1 cellular context compared by ENCODE assay signal in the genomic region with DNA sequence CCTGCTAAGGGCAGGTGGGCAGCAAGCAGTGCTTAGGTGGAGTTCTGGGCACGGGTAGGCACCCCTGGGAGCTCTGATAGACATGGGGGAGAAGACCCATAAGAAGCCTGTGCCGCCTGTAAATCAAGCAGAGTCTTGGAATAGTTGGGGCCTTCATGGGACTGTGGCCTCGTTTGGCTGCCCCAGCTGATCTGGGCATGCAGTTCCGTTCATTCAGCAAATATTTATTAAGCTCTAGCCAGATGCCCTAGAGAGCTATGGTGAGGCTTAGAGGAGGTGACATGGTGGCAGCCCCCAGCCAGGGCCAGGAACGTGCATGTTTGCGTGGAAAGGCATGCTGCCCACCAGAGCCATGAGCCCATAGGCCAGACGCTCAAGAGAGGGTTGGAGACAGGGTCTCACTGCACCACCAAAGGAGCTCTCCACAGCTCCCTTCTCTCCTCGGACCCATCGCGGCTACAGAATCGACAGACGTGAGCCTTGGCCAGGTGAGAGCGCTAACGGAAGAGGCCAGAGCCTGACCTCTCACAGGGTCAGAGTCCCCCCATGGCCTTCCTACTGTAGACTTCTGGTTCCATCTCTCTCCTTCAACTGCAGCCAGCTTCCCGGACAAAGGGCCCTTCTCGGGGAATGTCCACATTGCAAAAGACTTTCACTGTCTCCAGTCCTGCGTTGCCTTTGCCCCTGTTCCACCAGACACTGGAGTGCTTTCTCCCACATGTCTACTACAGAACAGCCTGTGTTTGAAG.
TF ChIP-seq lines count a peak whose summit lies in the region.

No MANE protein-coding gene starts in this region.

TF ChIP-seq in HepG2, 621 proteins besides CTCF, POLR2A, EP300 and RAD21 (continued from another document and continues in another):
- TF ChIP-seq, protein P1, sequence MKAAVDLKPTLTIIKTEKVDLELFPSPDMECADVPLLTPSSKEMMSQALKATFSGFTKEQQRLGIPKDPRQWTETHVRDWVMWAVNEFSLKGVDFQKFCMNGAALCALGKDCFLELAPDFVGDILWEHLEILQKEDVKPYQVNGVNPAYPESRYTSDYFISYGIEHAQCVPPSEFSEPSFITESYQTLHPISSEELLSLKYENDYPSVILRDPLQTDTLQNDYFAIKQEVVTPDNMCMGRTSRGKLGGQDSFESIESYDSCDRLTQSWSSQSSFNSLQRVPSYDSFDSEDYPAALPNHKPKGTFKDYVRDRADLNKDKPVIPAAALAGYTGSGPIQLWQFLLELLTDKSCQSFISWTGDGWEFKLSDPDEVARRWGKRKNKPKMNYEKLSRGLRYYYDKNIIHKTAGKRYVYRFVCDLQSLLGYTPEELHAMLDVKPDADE (CRISPR knock-in tag; IDR thresholded peaks at IDR 0.05), result no peak
- TF ChIP-seq, protein P2, sequence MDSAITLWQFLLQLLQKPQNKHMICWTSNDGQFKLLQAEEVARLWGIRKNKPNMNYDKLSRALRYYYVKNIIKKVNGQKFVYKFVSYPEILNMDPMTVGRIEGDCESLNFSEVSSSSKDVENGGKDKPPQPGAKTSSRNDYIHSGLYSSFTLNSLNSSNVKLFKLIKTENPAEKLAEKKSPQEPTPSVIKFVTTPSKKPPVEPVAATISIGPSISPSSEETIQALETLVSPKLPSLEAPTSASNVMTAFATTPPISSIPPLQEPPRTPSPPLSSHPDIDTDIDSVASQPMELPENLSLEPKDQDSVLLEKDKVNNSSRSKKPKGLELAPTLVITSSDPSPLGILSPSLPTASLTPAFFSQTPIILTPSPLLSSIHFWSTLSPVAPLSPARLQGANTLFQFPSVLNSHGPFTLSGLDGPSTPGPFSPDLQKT (CRISPR knock-in tag; IDR thresholded peaks at IDR 0.05; ENCODE audit: borderline replicate concordance), result no peak
- TF ChIP-seq GABPA (IDR thresholded peaks at IDR 0.05; ENCODE audit: low read depth, low read length) (no peak), GABPA (CRISPR knock-in tag; IDR thresholded peaks at IDR 0.05; ENCODE audit: low read depth) (peak; percentile 33; the same call in 1 of the 2 replicates), ZNF776 (CRISPR knock-in tag; IDR thresholded peaks at IDR 0.05) (no peak), ZMYM4 (CRISPR knock-in tag; IDR thresholded peaks at IDR 0.05) (no peak), ZNF788 (CRISPR knock-in tag; IDR thresholded peaks at IDR 0.05; ENCODE audit: borderline replicate concordance) (no peak), ZNF674 (CRISPR knock-in tag; IDR thresholded peaks at IDR 0.05; ENCODE audit: low read depth) (no peak), RFXAP (CRISPR knock-in tag; IDR thresholded peaks at IDR 0.05; ENCODE audit: borderline replicate concordance) (no peak), KDM3A (CRISPR knock-in tag; IDR thresholded peaks at IDR 0.05; ENCODE audit: low read depth) (no peak), PITX1 (CRISPR knock-in tag; IDR thresholded peaks at IDR 0.05) (peak; percentile 48; the same call in 1 of the 2 replicates), ZNF816 (CRISPR knock-in tag; IDR thresholded peaks at IDR 0.05; ENCODE audit: borderline replicate concordance) (no peak), FOXK1 (CRISPR knock-in tag; IDR thresholded peaks at IDR 0.05; ENCODE audit: borderline replicate concordance, low read depth) (no peak), SMARCC2 (IDR thresholded peaks at IDR 0.05) (no peak), PRPF4 (IDR thresholded peaks at IDR 0.05; ENCODE audit: low read depth, low read length, poor library complexity, severe bottlenecking) (no peak), NFE2L2 (IDR thresholded peaks at IDR 0.05; ENCODE audit: low read length) (no peak), ZNF207 (IDR thresholded peaks at IDR 0.05; ENCODE audit: borderline replicate concordance) (no peak), YY1 (IDR thresholded peaks at IDR 0.05; ENCODE audit: insufficient read depth, insufficient replicate concordance, low read depth, low read length) (no peak), ZNF530 (CRISPR knock-in tag; IDR thresholded peaks at IDR 0.05; ENCODE audit: low read depth) (no peak), ZNF251 (CRISPR knock-in tag; IDR thresholded peaks at IDR 0.05) (no peak), ZNF780A (CRISPR knock-in tag; IDR thresholded peaks at IDR 0.05) (no peak), RBAK (CRISPR knock-in tag; IDR thresholded peaks at IDR 0.05) (no peak), FLYWCH1 (CRISPR knock-in tag; IDR thresholded peaks at IDR 0.05) (no peak)
- TF ChIP-seq, protein P3, sequence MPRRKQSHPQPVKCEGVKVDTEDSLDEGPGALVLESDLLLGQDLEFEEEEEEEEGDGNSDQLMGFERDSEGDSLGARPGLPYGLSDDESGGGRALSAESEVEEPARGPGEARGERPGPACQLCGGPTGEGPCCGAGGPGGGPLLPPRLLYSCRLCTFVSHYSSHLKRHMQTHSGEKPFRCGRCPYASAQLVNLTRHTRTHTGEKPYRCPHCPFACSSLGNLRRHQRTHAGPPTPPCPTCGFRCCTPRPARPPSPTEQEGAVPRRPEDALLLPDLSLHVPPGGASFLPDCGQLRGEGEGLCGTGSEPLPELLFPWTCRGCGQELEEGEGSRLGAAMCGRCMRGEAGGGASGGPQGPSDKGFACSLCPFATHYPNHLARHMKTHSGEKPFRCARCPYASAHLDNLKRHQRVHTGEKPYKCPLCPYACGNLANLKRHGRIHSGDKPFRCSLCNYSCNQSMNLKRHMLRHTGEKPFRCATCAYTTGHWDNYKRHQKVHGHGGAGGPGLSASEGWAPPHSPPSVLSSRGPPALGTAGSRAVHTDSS (CRISPR knock-in tag; conservative IDR thresholded peaks at IDR 0.05), result no peak
- TF ChIP-seq, protein P4, sequence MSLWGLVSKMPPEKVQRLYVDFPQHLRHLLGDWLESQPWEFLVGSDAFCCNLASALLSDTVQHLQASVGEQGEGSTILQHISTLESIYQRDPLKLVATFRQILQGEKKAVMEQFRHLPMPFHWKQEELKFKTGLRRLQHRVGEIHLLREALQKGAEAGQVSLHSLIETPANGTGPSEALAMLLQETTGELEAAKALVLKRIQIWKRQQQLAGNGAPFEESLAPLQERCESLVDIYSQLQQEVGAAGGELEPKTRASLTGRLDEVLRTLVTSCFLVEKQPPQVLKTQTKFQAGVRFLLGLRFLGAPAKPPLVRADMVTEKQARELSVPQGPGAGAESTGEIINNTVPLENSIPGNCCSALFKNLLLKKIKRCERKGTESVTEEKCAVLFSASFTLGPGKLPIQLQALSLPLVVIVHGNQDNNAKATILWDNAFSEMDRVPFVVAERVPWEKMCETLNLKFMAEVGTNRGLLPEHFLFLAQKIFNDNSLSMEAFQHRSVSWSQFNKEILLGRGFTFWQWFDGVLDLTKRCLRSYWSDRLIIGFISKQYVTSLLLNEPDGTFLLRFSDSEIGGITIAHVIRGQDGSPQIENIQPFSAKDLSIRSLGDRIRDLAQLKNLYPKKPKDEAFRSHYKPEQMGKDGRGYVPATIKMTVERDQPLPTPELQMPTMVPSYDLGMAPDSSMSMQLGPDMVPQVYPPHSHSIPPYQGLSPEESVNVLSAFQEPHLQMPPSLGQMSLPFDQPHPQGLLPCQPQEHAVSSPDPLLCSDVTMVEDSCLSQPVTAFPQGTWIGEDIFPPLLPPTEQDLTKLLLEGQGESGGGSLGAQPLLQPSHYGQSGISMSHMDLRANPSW (CRISPR knock-in tag; IDR thresholded peaks at IDR 0.05; ENCODE audit: borderline replicate concordance), result no peak
- TF ChIP-seq, protein P5, sequence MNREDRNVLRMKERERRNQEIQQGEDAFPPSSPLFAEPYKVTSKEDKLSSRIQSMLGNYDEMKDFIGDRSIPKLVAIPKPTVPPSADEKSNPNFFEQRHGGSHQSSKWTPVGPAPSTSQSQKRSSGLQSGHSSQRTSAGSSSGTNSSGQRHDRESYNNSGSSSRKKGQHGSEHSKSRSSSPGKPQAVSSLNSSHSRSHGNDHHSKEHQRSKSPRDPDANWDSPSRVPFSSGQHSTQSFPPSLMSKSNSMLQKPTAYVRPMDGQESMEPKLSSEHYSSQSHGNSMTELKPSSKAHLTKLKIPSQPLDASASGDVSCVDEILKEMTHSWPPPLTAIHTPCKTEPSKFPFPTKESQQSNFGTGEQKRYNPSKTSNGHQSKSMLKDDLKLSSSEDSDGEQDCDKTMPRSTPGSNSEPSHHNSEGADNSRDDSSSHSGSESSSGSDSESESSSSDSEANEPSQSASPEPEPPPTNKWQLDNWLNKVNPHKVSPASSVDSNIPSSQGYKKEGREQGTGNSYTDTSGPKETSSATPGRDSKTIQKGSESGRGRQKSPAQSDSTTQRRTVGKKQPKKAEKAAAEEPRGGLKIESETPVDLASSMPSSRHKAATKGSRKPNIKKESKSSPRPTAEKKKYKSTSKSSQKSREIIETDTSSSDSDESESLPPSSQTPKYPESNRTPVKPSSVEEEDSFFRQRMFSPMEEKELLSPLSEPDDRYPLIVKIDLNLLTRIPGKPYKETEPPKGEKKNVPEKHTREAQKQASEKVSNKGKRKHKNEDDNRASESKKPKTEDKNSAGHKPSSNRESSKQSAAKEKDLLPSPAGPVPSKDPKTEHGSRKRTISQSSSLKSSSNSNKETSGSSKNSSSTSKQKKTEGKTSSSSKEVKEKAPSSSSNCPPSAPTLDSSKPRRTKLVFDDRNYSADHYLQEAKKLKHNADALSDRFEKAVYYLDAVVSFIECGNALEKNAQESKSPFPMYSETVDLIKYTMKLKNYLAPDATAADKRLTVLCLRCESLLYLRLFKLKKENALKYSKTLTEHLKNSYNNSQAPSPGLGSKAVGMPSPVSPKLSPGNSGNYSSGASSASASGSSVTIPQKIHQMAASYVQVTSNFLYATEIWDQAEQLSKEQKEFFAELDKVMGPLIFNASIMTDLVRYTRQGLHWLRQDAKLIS (CRISPR knock-in tag; IDR thresholded peaks at IDR 0.05), result no peak
- TF ChIP-seq, protein P6, sequence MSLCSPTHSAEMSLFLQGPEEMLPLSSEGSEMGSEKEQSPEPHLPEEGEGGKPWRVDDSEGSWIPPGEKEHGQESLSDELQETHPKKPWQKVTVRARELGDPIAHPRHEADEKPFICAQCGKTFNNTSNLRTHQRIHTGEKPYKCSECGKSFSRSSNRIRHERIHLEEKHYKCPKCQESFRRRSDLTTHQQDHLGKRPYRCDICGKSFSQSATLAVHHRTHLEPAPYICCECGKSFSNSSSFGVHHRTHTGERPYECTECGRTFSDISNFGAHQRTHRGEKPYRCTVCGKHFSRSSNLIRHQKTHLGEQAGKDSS (CRISPR knock-in tag; IDR thresholded peaks at IDR 0.05; ENCODE audit: borderline replicate concordance, low read depth), result no peak
- TF ChIP-seq, protein P7, sequence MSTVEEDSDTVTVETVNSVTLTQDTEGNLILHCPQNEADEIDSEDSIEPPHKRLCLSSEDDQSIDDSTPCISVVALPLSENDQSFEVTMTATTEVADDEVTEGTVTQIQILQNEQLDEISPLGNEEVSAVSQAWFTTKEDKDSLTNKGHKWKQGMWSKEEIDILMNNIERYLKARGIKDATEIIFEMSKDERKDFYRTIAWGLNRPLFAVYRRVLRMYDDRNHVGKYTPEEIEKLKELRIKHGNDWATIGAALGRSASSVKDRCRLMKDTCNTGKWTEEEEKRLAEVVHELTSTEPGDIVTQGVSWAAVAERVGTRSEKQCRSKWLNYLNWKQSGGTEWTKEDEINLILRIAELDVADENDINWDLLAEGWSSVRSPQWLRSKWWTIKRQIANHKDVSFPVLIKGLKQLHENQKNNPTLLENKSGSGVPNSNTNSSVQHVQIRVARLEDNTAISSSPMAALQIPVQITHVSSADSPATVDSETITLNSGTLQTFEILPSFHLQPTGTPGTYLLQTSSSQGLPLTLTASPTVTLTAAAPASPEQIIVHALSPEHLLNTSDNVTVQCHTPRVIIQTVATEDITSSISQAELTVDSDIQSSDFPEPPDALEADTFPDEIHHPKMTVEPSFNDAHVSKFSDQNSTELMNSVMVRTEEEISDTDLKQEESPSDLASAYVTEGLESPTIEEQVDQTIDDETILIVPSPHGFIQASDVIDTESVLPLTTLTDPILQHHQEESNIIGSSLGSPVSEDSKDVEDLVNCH (CRISPR knock-in tag; IDR thresholded peaks at IDR 0.05), result no peak
- TF ChIP-seq, protein P8, sequence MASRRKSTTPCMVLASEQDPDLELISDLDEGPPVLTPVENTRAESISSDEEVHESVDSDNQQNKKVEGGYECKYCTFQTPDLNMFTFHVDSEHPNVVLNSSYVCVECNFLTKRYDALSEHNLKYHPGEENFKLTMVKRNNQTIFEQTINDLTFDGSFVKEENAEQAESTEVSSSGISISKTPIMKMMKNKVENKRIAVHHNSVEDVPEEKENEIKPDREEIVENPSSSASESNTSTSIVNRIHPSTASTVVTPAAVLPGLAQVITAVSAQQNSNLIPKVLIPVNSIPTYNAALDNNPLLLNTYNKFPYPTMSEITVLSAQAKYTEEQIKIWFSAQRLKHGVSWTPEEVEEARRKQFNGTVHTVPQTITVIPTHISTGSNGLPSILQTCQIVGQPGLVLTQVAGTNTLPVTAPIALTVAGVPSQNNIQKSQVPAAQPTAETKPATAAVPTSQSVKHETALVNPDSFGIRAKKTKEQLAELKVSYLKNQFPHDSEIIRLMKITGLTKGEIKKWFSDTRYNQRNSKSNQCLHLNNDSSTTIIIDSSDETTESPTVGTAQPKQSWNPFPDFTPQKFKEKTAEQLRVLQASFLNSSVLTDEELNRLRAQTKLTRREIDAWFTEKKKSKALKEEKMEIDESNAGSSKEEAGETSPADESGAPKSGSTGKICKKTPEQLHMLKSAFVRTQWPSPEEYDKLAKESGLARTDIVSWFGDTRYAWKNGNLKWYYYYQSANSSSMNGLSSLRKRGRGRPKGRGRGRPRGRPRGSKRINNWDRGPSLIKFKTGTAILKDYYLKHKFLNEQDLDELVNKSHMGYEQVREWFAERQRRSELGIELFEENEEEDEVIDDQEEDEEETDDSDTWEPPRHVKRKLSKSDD (CRISPR knock-in tag; IDR thresholded peaks at IDR 0.05; ENCODE audit: low read depth), result no peak
- TF ChIP-seq, protein P9, sequence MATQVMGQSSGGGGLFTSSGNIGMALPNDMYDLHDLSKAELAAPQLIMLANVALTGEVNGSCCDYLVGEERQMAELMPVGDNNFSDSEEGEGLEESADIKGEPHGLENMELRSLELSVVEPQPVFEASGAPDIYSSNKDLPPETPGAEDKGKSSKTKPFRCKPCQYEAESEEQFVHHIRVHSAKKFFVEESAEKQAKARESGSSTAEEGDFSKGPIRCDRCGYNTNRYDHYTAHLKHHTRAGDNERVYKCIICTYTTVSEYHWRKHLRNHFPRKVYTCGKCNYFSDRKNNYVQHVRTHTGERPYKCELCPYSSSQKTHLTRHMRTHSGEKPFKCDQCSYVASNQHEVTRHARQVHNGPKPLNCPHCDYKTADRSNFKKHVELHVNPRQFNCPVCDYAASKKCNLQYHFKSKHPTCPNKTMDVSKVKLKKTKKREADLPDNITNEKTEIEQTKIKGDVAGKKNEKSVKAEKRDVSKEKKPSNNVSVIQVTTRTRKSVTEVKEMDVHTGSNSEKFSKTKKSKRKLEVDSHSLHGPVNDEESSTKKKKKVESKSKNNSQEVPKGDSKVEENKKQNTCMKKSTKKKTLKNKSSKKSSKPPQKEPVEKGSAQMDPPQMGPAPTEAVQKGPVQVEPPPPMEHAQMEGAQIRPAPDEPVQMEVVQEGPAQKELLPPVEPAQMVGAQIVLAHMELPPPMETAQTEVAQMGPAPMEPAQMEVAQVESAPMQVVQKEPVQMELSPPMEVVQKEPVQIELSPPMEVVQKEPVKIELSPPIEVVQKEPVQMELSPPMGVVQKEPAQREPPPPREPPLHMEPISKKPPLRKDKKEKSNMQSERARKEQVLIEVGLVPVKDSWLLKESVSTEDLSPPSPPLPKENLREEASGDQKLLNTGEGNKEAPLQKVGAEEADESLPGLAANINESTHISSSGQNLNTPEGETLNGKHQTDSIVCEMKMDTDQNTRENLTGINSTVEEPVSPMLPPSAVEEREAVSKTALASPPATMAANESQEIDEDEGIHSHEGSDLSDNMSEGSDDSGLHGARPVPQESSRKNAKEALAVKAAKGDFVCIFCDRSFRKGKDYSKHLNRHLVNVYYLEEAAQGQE (IDR thresholded peaks at IDR 0.05; ENCODE audit: borderline replicate concordance in 1 of 2, low read depth in 1 of 2, low read length in 2 of 2), result no peak
